Comparison of ENCODE assay signal across 28 cellular contexts in genomic region chr2:136230471-136230870, GRCh38.
"Had no signal": no experiment of that assay in that cellular context is flagged by ENCODE, and none has a peak within 500 bp of the region (broad histone marks: within the 10 kb centered on the region; RNA-seq: fewer than 3 reads in every experiment).

No MANE protein-coding gene starts in this region.

- H3K27me3 Mint-ChIP-seq: stimulated activated naive CD8-positive, alpha-beta T cell treated with anti-CD3 and anti-CD28 coated beads, Interleukin-15, Interleukin-2, amounts not matched to agents 100 ng/mL and 50 ng/mL, for 24 hours had no signal

- H3K27ac ChIP-seq: left lung, lower lobe of right lung, pancreas, prostate gland, skin epidermis, suprapubic skin, thoracic aorta, tibial artery, upper lobe of right lung had no signal

- H3K27me3 ChIP-seq: left lung, pancreas, upper lobe of right lung had no signal

- H3K9me3 ChIP-seq: left lung, lower lobe of right lung, pancreas, prostate gland, suprapubic skin, thoracic aorta, tibial artery, upper lobe of right lung had no signal

- H3K4me3 ChIP-seq: left lung, lower lobe of right lung, pancreas, prostate gland, skin epidermis, suprapubic skin, thoracic aorta, tibial artery, upper lobe of right lung had no signal

- DNase-seq: hippocampal formation; kidney; left colon; left lung; lower lobe of right lung; mammary epithelial cell; mesendoderm; naive thymus-derived CD4-positive, alpha-beta T cell; nucleus accumbens; pancreas; posterior cingulate gyrus; retina; right cardiac atrium; stimulated activated CD4-positive, alpha-beta T cell treated with anti-CD3 and anti-CD28 coated beads, Interleukin-12 subunit alpha, Interleukin-12 subunit beta, amount 100 ng/mL, for 4 hours; stimulated activated CD4-positive, alpha-beta T cell treated with anti-CD3 and anti-CD28 coated beads, Interleukin-15, amount 100 ng/mL, for 24 hours; stimulated activated CD4-positive, alpha-beta T cell treated with anti-CD3 and anti-CD28 coated beads, Interleukin-2, amount 100 ng/mL, for 24 hours; stimulated activated CD4-positive, alpha-beta T cell treated with anti-CD3 and anti-CD28 coated beads, Interleukin-4, amount 100 ng/mL, for 1 hour; stimulated activated naive CD4-positive, alpha-beta T cell; tibial artery; trophoblast cell; upper lobe of right lung had no signal

- H3K27ac Mint-ChIP-seq: mesothelial cell of epicardium; stimulated activated naive CD8-positive, alpha-beta T cell treated with anti-CD3 and anti-CD28 coated beads, Interleukin-15, Interleukin-2, amounts not matched to agents 100 ng/mL and 50 ng/mL, for 24 hours had no signal

- H3K36me3 ChIP-seq: left lung, lower lobe of right lung, pancreas, prostate gland, suprapubic skin, thoracic aorta, tibial artery, upper lobe of right lung had no signal

- H3K4me3 Mint-ChIP-seq: mesothelial cell of epicardium; stimulated activated naive CD8-positive, alpha-beta T cell treated with anti-CD3 and anti-CD28 coated beads, Interleukin-15, Interleukin-2, amounts not matched to agents 100 ng/mL and 50 ng/mL, for 24 hours had no signal

- H3K36me3 Mint-ChIP-seq: mesothelial cell of epicardium had no signal

- H3K9me3 Mint-ChIP-seq: stimulated activated naive CD8-positive, alpha-beta T cell treated with anti-CD3 and anti-CD28 coated beads, Interleukin-15, Interleukin-2, amounts not matched to agents 100 ng/mL and 50 ng/mL, for 24 hours had no signal

- ATAC-seq: left colon; left lung; lower lobe of right lung; naive thymus-derived CD4-positive, alpha-beta T cell; pancreas; right cardiac atrium; sciatic nerve; upper lobe of right lung had no signal
